In the genomic region with DNA sequence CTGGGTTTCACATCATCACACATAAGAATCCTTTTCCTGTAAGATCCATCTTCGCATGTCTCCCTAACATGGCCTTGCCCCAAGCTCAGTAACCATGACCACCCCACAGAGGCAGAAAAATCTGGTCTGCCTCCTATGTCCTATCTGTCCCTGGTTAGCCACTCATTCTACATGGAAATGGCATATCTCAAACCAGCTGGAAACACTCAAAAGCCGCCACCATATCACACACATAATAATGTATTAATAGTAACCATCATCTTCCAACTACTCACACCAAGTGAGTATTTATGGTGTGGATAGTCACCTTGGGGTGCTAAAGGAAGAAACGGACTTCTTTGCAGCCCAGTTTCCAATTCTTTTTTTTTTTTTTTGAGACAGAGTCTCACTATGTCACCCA, we compare ENCODE assay signal across 20 cellular contexts. TPM values are rescaled to one million over a fixed set of nuclear protein-coding genes. Genes with fewer than 3 reads are reported as not detected.
DNase-seq lines count a peak whose midpoint lies in the region; ATAC-seq and TF ChIP-seq lines count a peak whose summit lies in the region.
"Had no signal": no experiment of that assay in that cellular context is flagged by ENCODE, and none has a peak within 500 bp of the region (broad histone marks: within the 10 kb centered on the region; RNA-seq: fewer than 3 reads in every experiment).

No MANE protein-coding gene starts in this region.

- H3K9me3 Mint-ChIP-seq in activated naive CD4-positive, alpha-beta T cell treated with anti-CD3 and anti-CD28 coated beads, Interleukin-2, amount 50 U/mL, for 24 hours: no peaks in the 10 kb centered on the region
- no peaks in the 10 kb centered on the region for H3K9me3 Mint-ChIP-seq in activated naive CD4-positive, alpha-beta T cell treated with anti-CD3 and anti-CD28 coated beads, Interleukin-2, amount 10 ng/mL, durations not matched to agents 7 days and 5 days
- no peaks in the 10 kb centered on the region; the same call in 2 of the 3 replicates for H3K9me3 Mint-ChIP-seq in GM23338
- H3K9me3 Mint-ChIP-seq: HFFc6, neural crest cell had no signal

- no peaks in the 10 kb centered on the region for H3F3A ChIP-seq in GM23338 (replicated peaks; ENCODE audit: low read depth)

- DNase-seq in activated naive CD4-positive, alpha-beta T cell treated with anti-CD3 and anti-CD28 coated beads, Interleukin-2, amount 10 ng/mL, durations not matched to agents 7 days and 5 days: no peak
- DNase-seq in GM23338 (ENCODE audit: low spot score): no peak
- DNase-seq in effector memory CD4-positive, alpha-beta T cell: no peak
- DNase-seq in osteoblast (ENCODE audit: insufficient read length, low spot score, missing footprints): peak; percentile 11
- no peak for DNase-seq in iPS-NIHi11 (ENCODE audit: low spot score)
- DNase-seq: amniotic stem cell, COR-L47, dermis blood vessel endothelial cell, foreskin fibroblast, HFFc6, MM.1S, NCI-H774, substantia nigra had no signal

- peak overlapping the region; percentile 78 for H3K27ac Mint-ChIP-seq in activated naive CD4-positive, alpha-beta T cell treated with anti-CD3 and anti-CD28 coated beads, Interleukin-2, amount 50 U/mL, for 24 hours
- no peak overlapping the region for H3K27ac Mint-ChIP-seq in activated naive CD4-positive, alpha-beta T cell treated with anti-CD3 and anti-CD28 coated beads, Interleukin-2, amount 10 ng/mL, durations not matched to agents 7 days and 5 days
- H3K27ac Mint-ChIP-seq in GM23338: 0 out of 2 replicates have a peak overlapping the region, but pooled peaks have one; percentile 36
- H3K27ac Mint-ChIP-seq: HFFc6, progenitor cell of endocrine pancreas had no signal

- H3K79me2 ChIP-seq in GM23338 (replicated peaks; ENCODE audit: insufficient read depth): peaks cover 95% of the 10 kb centered on the region
- H3K79me2 ChIP-seq in osteoblast (ENCODE audit: insufficient read depth, low read length): no peaks in the 10 kb centered on the region

- H3K9me3 ChIP-seq in effector memory CD4-positive, alpha-beta T cell (ENCODE audit: control insufficient read depth, low read length): no peaks in the 10 kb centered on the region
- H3K9me3 ChIP-seq in osteoblast (ENCODE audit: low read depth, low read length): no peaks in the 10 kb centered on the region

- TF ChIP-seq CTCF in GM23338 (conservative IDR thresholded peaks at IDR 0.05; ENCODE audit: low read depth in 2 of 2) (no peak), osteoblast (IDR thresholded peaks at IDR 0.05; ENCODE audit: extremely low read depth, low read depth, low read length) (no peak)

- H2AFZ ChIP-seq in GM23338 (no peak overlapping the region), osteoblast (ENCODE audit: low read length) (no peak overlapping the region)

- ATAC-seq in GM23338 (no peak), HG02981 (IDR thresholded peaks at IDR 0.05; ENCODE audit: unreplicated experiment) (no peak), GM21529 (IDR thresholded peaks at IDR 0.05; ENCODE audit: unreplicated experiment) (no peak)

- H3K4me3 ChIP-seq in GM23338 (no peak overlapping the region), osteoblast (ENCODE audit: insufficient read depth, low read length) (no peak overlapping the region)
- H3K4me3 ChIP-seq in effector memory CD4-positive, alpha-beta T cell (ENCODE audit: insufficient read depth, low read depth, low read length, poor library complexity, severe bottlenecking): no peak overlapping the region

- H3K27me3 ChIP-seq in GM23338 (ENCODE audit: insufficient read depth): no peaks in the 10 kb centered on the region
- H3K27me3 ChIP-seq in effector memory CD4-positive, alpha-beta T cell (replicated peaks; ENCODE audit: control insufficient read depth, insufficient read depth, low read length, poor library complexity, severe bottlenecking): no peaks in the 10 kb centered on the region
- H3K27me3 ChIP-seq in osteoblast (ENCODE audit: insufficient read depth, low read length): no peaks in the 10 kb centered on the region

- H3K27ac ChIP-seq in GM23338 (ENCODE audit: low read depth) (0 out of 2 replicates have a peak overlapping the region, but pooled peaks have one; percentile 59), osteoblast (ENCODE audit: low read depth, low read length) (no peak overlapping the region)
- H3K27ac ChIP-seq in effector memory CD4-positive, alpha-beta T cell (ENCODE audit: insufficient read depth, low read length, poor library complexity, severe bottlenecking): peak overlapping the region; percentile 16
- H3K27ac ChIP-seq: epithelial cell of prostate, HL-60 had no signal

- no peaks in the 10 kb centered on the region for H3K9me2 ChIP-seq in GM23338 (ENCODE audit: insufficient read depth)

- peaks cover 11% of the 10 kb centered on the region for H3K4me1 ChIP-seq in GM23338 (ENCODE audit: insufficient read depth)
- H3K4me1 ChIP-seq in effector memory CD4-positive, alpha-beta T cell (ENCODE audit: control insufficient read depth, insufficient read depth, low read length, poor library complexity, severe bottlenecking): peaks cover 65% of the 10 kb centered on the region
- no peaks in the 10 kb centered on the region for H3K4me1 ChIP-seq in osteoblast (ENCODE audit: insufficient read depth, low read length)

- no peaks in the 10 kb centered on the region for H3K27me3 Mint-ChIP-seq in activated naive CD4-positive, alpha-beta T cell treated with anti-CD3 and anti-CD28 coated beads, Interleukin-2, amount 50 U/mL, for 24 hours
- H3K27me3 Mint-ChIP-seq in activated naive CD4-positive, alpha-beta T cell treated with anti-CD3 and anti-CD28 coated beads, Interleukin-2, amount 10 ng/mL, durations not matched to agents 7 days and 5 days: no peaks in the 10 kb centered on the region
- no peaks in the 10 kb centered on the region for H3K27me3 Mint-ChIP-seq in GM23338 (ENCODE audit: insufficient read depth, low read depth, poor library complexity)
- H3K27me3 Mint-ChIP-seq: progenitor cell of endocrine pancreas had no signal

- H3K36me3 Mint-ChIP-seq in activated naive CD4-positive, alpha-beta T cell treated with anti-CD3 and anti-CD28 coated beads, Interleukin-2, amount 50 U/mL, for 24 hours: peaks cover 8% of the 10 kb centered on the region
- H3K36me3 Mint-ChIP-seq in activated naive CD4-positive, alpha-beta T cell treated with anti-CD3 and anti-CD28 coated beads, Interleukin-2, amount 10 ng/mL, durations not matched to agents 7 days and 5 days: peaks cover 59% of the 10 kb centered on the region
- H3K36me3 Mint-ChIP-seq in GM23338 (ENCODE audit: low read depth): peaks cover 11% of the 10 kb centered on the region; the same call in 2 of the 3 replicates

- H4K20me1 ChIP-seq in GM23338 (replicated peaks; ENCODE audit: insufficient read depth) (peaks cover 46% of the 10 kb centered on the region), osteoblast (ENCODE audit: insufficient read depth, low read length) (peaks cover 2% of the 10 kb centered on the region)

- CTCF ChIA-PET in activated naive CD4-positive, alpha-beta T cell treated with anti-CD3 and anti-CD28 coated beads, Interleukin-2, amount 10 ng/mL, durations not matched to agents 7 days and 5 days (lab: Charles Lee): interaction anchor here (0.5 to 1.0 kb wide), 2 partner anchors 10 kb away, joined by 3 to 4 read pairs; no protein-coding TSS in a partner anchor

- peaks cover 84% of the 10 kb centered on the region for H3K4me1 Mint-ChIP-seq in activated naive CD4-positive, alpha-beta T cell treated with anti-CD3 and anti-CD28 coated beads, Interleukin-2, amount 50 U/mL, for 24 hours
- peaks cover 78% of the 10 kb centered on the region for H3K4me1 Mint-ChIP-seq in activated naive CD4-positive, alpha-beta T cell treated with anti-CD3 and anti-CD28 coated beads, Interleukin-2, amount 10 ng/mL, durations not matched to agents 7 days and 5 days
- peaks cover 32% of the 10 kb centered on the region for H3K4me1 Mint-ChIP-seq in GM23338
- H3K4me1 Mint-ChIP-seq: neural crest cell had no signal

- H3K36me3 ChIP-seq in GM23338 (ENCODE audit: insufficient read depth): no peaks in the 10 kb centered on the region
- peaks cover 6% of the 10 kb centered on the region for H3K36me3 ChIP-seq in effector memory CD4-positive, alpha-beta T cell (ENCODE audit: control insufficient read depth, insufficient read depth, low read length)
- H3K36me3 ChIP-seq in osteoblast (ENCODE audit: insufficient read depth, low read length): no peaks in the 10 kb centered on the region

- no peak overlapping the region for H3K4me3 Mint-ChIP-seq in activated naive CD4-positive, alpha-beta T cell treated with anti-CD3 and anti-CD28 coated beads, Interleukin-2, amount 50 U/mL, for 24 hours
- no peak overlapping the region for H3K4me3 Mint-ChIP-seq in activated naive CD4-positive, alpha-beta T cell treated with anti-CD3 and anti-CD28 coated beads, Interleukin-2, amount 10 ng/mL, durations not matched to agents 7 days and 5 days
- no peak overlapping the region for H3K4me3 Mint-ChIP-seq in GM23338
- H3K4me3 Mint-ChIP-seq: HFFc6, neural crest cell had no signal

- no peak overlapping the region; the same call in 1 of the 2 replicates for H3K4me2 ChIP-seq in GM23338
- H3K4me2 ChIP-seq in osteoblast (ENCODE audit: insufficient read depth, low read length): no peak overlapping the region

TF ChIP-seq in GM23338, 12 proteins besides CTCF, POLR2A, EP300 and RAD21 (continues in another document):
- no peak for TF ChIP-seq CREB1 (CRISPR knock-in tag; IDR thresholded peaks at IDR 0.05; ENCODE audit: low read depth)

RNA-seq across cellular contexts. Expression of a gene that starts 11.4 kb away (rescaled TPM):
- total RNA-seq in GM23338 (2014; rRNA removed; shearing (Covaris generic)): 21.4 and 46.4 TPM in 2 replicates
- polyA plus RNA-seq in GM23338 (2016; fragmentation: Nextera tagmentation; extraction: Ambion mirVana): 19.8 and 21.3 TPM in 2 replicates
- 5.3 and 8.7 TPM in 2 replicates for total RNA-seq in osteoblast

RNA-seq across cellular contexts. Expression of a gene that starts 36.0 kb away (rescaled TPM):
- 187 and 226 TPM in 2 replicates for total RNA-seq in GM23338 (2014; rRNA removed; shearing (Covaris generic))
- polyA plus RNA-seq in GM23338 (2016; fragmentation: Nextera tagmentation; extraction: Ambion mirVana): 30.5 and 31.0 TPM in 2 replicates
- 50.7 and 51.4 TPM in 2 replicates for total RNA-seq in osteoblast

RNA-seq across cellular contexts. Expression of a gene that starts 44.7 kb away (rescaled TPM):
- total RNA-seq in GM23338 (2014; rRNA removed; shearing (Covaris generic)): 56.7 and 59.7 TPM in 2 replicates
- polyA plus RNA-seq in GM23338 (2016; fragmentation: Nextera tagmentation; extraction: Ambion mirVana): 54.8 and 58.9 TPM in 2 replicates
- 43.6 and 48.1 TPM in 2 replicates for total RNA-seq in osteoblast
